ENCODE assay signal across 12 cellular contexts in the genomic region with DNA sequence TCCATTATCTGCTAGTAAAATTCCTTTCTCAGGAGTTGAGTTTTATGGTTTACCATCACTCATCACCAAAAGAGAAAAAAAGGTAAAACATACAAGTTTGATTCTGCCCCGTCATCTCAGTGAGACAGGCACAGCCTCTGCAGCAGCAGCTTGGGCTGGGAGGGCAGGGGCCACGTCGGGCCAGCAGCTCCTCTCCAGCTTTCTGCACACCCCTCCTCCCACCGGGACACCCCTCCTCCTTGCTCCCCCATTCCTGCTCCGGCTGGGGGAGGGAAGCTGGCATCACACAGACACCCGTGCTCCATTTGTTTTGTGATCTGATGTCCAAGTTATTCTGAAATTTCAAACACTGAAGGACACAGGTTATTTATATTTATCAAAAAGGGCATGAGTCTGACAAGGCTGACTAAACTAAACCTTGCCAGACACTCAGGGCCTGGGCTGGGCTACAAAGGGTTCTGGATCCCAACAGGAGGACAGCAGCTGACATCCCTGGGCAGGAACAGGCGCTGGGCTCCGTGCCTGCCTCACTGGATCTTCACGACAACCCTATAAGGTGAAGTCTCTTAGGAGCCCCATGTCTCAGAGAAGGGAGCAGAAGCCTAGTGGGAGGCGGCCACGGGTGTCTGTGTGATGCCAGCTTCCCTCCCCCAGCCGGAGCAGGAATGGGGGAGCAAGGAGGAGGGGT.
DNase-seq lines count a peak whose midpoint lies in the region; ATAC-seq and TF ChIP-seq lines count a peak whose summit lies in the region.
"Had no signal": no experiment of that assay in that cellular context is flagged by ENCODE, and none has a peak within 500 bp of the region (broad histone marks: within the 10 kb centered on the region; RNA-seq: fewer than 3 reads in every experiment).

No MANE protein-coding gene starts in this region.

- H3K27ac Mint-ChIP-seq in mesothelial cell of epicardium, result peak overlapping the region; percentile 96

- TF ChIP-seq CTCF in Loucy (conservative IDR thresholded peaks at IDR 0.05; ENCODE audit: low read length) (no peak), dorsolateral prefrontal cortex (IDR thresholded peaks at IDR 0.05 in 54 of 56, conservative IDR thresholded peaks at IDR 0.05 in 2 of 56; ENCODE audit: low read depth in 1 of 56, partially characterized antibody in 56 of 56) (no peak), mesothelial cell of epicardium (IDR thresholded peaks at IDR 0.05; ENCODE audit: unreplicated experiment) (no peak)

- ATAC-seq in HG03139 (IDR thresholded peaks at IDR 0.05; ENCODE audit: unreplicated experiment), result no peak

- intact Hi-C loops in dorsolateral prefrontal cortex (cut with DNase I), result no loop called here

- H3K4me1 ChIP-seq in Loucy (ENCODE audit: insufficient read depth, low read length, poor library complexity, severe bottlenecking) (peaks cover 73% of the 10 kb centered on the region), stomach smooth muscle (ENCODE audit: control insufficient read depth, insufficient read depth, low read length) (peaks cover 61% of the 10 kb centered on the region)

- H3K27me3 Mint-ChIP-seq in mesothelial cell of epicardium (ENCODE audit: low read depth), result no peaks in the 10 kb centered on the region

- DNase-seq in dorsolateral prefrontal cortex (peak in 1 of 10 donors; percentile 15), mesothelial cell of epicardium (ENCODE audit: low spot score in 2 of 2, unreplicated experiment in 2 of 2) (peak in 1 of 2 experiments; percentile 35), inferior parietal cortex (ENCODE audit: extremely low spot score) (no peak), T-helper 2 cell (no peak), NCI-H446 treated with DMSO at 0.1 percent for 48 hours (lab: John Stamatoyannopoulos, UW) (no peak)
- DNase-seq: Karpas-422; mesendoderm; stimulated activated CD4-positive, alpha-beta T cell treated with anti-CD3 and anti-CD28 coated beads, Interleukin-4, amount 100 ng/mL, for 24 hours; trophoblast cell had no signal

- peaks cover 7% of the 10 kb centered on the region for H3K9me3 Mint-ChIP-seq in mesothelial cell of epicardium

- H3K9ac ChIP-seq in Loucy (ENCODE audit: low read depth, low read length, poor library complexity, severe bottlenecking) (peak overlapping the region; percentile 65), stomach smooth muscle (ENCODE audit: low read length in 2 of 2) (peak overlapping the region; percentile 66)

- H3K27ac ChIP-seq in dorsolateral prefrontal cortex (peak overlapping the region in 52 of 59 donors; percentile 20 to 89 (median 74)), stomach smooth muscle (ENCODE audit: low read length) (peak overlapping the region; percentile 99)

- H3K79me2 ChIP-seq in Loucy (ENCODE audit: insufficient read depth, low read length), result peaks cover 69% of the 10 kb centered on the region; the same call in 1 of the 2 replicates

- H3K4me3 ChIP-seq in Loucy (ENCODE audit: low read length, poor library complexity, severe bottlenecking) (no peak overlapping the region), dorsolateral prefrontal cortex (no peak overlapping the region), stomach smooth muscle (ENCODE audit: low read length in 2 of 2) (peak overlapping the region in 1 of 2 donors; percentile 35)

- H3K9me3 ChIP-seq in Loucy (ENCODE audit: insufficient read depth, low read depth, low read length) (no peaks in the 10 kb centered on the region), stomach smooth muscle (ENCODE audit: control insufficient read depth in 2 of 2, low read length in 2 of 2) (no peaks in the 10 kb centered on the region)

- no peaks in the 10 kb centered on the region for H3K9me2 ChIP-seq in Loucy (replicated peaks; ENCODE audit: low read depth, low read length)

- H3K4me1 Mint-ChIP-seq in mesothelial cell of epicardium, result peaks cover 56% of the 10 kb centered on the region

- no peak overlapping the region for H3K4me2 ChIP-seq in Loucy (ENCODE audit: low read depth, low read length, poor library complexity, severe bottlenecking)

- no peaks in the 10 kb centered on the region for H3K36me3 ChIP-seq in Loucy (ENCODE audit: insufficient read depth, low read length)
- H3K36me3 ChIP-seq in stomach smooth muscle (ENCODE audit: control insufficient read depth in 2 of 2, insufficient read depth in 2 of 2, low read length in 2 of 2), result no peaks in the 10 kb centered on the region

- no peaks in the 10 kb centered on the region for H4K20me1 ChIP-seq in Loucy (ENCODE audit: insufficient read depth, low read length, poor library complexity, severe bottlenecking)

- H2AFZ ChIP-seq in Loucy (ENCODE audit: low read length), result no peak overlapping the region

- H3K36me3 Mint-ChIP-seq in mesothelial cell of epicardium, result peaks cover 9% of the 10 kb centered on the region

- H3F3A ChIP-seq in Loucy (ENCODE audit: low read depth), result peaks cover 6% of the 10 kb centered on the region; the same call in 1 of the 2 replicates

- H3K27me3 ChIP-seq in Loucy (ENCODE audit: insufficient read depth, low read length, poor library complexity, severe bottlenecking), result no peaks in the 10 kb centered on the region
- no peaks in the 10 kb centered on the region for H3K27me3 ChIP-seq in dorsolateral prefrontal cortex
- no peaks in the 10 kb centered on the region for H3K27me3 ChIP-seq in stomach smooth muscle (ENCODE audit: control insufficient read depth in 1 of 2, insufficient read depth in 2 of 2, low read length in 2 of 2)

- no peak overlapping the region for H3K4me3 Mint-ChIP-seq in mesothelial cell of epicardium
